ENCODE assay signal across 9 cellular contexts in the genomic region with DNA sequence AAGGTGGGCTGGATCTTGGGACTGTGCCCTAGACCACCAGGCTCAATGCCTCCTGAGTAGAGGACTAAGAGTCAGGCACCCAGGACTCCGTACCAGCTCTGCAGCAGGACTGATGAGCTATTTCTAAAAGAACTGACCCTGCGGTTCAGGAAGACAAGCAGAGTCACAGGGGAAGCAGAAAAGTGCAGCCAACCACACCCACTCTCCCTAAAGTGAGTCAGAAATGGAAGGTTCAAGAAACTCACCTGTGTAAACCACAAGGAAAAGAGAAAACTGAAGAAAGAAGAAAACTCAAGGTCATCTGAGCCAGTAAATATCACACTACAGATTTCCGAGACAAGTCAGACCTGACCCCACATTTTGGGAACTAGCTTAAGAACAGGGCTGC. TPM values are rescaled to one million over a fixed set of nuclear protein-coding genes. Genes with fewer than 3 reads are reported as not detected.
DNase-seq lines count a peak whose midpoint lies in the region; ATAC-seq, FAIRE-seq and TF ChIP-seq lines count a peak whose summit lies in the region.
"Had no signal": no experiment of that assay in that cellular context is flagged by ENCODE, and none has a peak within 500 bp of the region (broad histone marks: within the 10 kb centered on the region; RNA-seq: fewer than 3 reads in every experiment).

No MANE protein-coding gene starts in this region.

- intact Hi-C loops in activated CD4-positive, alpha-beta T cell treated with anti-CD3 and anti-CD28 coated beads for 36 hours (cut with DNase I, micrococcal nuclease), result loop anchor here (5.0 to 10.0 kb wide), 7 partner anchors 117 to 1495 kb away; partner anchors contain the start of genes AGK (in 1 of the 2), FMC1 (in 1 of the 2), KDM7A (in 1 of the 2) and MKRN1 (in 1 of the 2)

- H3K27me3 ChIP-seq in RWPE2 (ENCODE audit: insufficient read depth, poor library complexity, severe bottlenecking), result no peaks in the 10 kb centered on the region
- H3K27me3 ChIP-seq in foreskin keratinocyte, result no peaks in the 10 kb centered on the region

- no peaks in the 10 kb centered on the region for H3K27me3 Mint-ChIP-seq in activated CD4-positive, alpha-beta T cell treated with anti-CD3 and anti-CD28 coated beads for 36 hours
- no peaks in the 10 kb centered on the region for H3K27me3 Mint-ChIP-seq in stimulated activated memory B cell treated with anti-CD40 and anti-IgM and Interleukin-4, amounts not matched to agents 10 μg/mL and 1 μg/mL and 100 μg/mL, for 72 hours

- DNase-seq in activated CD4-positive, alpha-beta T cell treated with anti-CD3 and anti-CD28 coated beads for 36 hours, result peak; percentile 25
- DNase-seq in activated CD4-positive, alpha-beta T cell treated with anti-CD3 and anti-CD28 coated beads, Interleukin-2, amount 50 U/mL, for 4 hours, result no peak
- DNase-seq in RWPE2 (ENCODE audit: low spot score) (no peak), foreskin keratinocyte (peak; percentile 59 to 83), urothelium cell line (ENCODE audit: low spot score) (no peak), A172 (ENCODE audit: low spot score) (no peak)
- DNase-seq: Karpas-422 had no signal

- no peaks in the 10 kb centered on the region for H3K9me3 Mint-ChIP-seq in activated CD4-positive, alpha-beta T cell treated with anti-CD3 and anti-CD28 coated beads for 36 hours (ENCODE audit: low read depth)
- H3K9me3 Mint-ChIP-seq in stimulated activated memory B cell treated with anti-CD40 and anti-IgM and Interleukin-4, amounts not matched to agents 10 μg/mL and 1 μg/mL and 100 μg/mL, for 72 hours, result no peaks in the 10 kb centered on the region

- TF ChIP-seq CTCF in RWPE2 (IDR thresholded peaks at IDR 0.05; ENCODE audit: poor library complexity, severe bottlenecking) (no peak), foreskin keratinocyte (conservative IDR thresholded peaks at IDR 0.05) (no peak)

- H3K4me1 Mint-ChIP-seq in activated CD4-positive, alpha-beta T cell treated with anti-CD3 and anti-CD28 coated beads for 36 hours, result peaks cover 38% of the 10 kb centered on the region
- peaks cover 62% of the 10 kb centered on the region for H3K4me1 Mint-ChIP-seq in stimulated activated memory B cell treated with anti-CD40 and anti-IgM and Interleukin-4, amounts not matched to agents 10 μg/mL and 1 μg/mL and 100 μg/mL, for 72 hours

- H3K27ac Mint-ChIP-seq in activated CD4-positive, alpha-beta T cell treated with anti-CD3 and anti-CD28 coated beads for 36 hours, result peak overlapping the region; percentile 33
- H3K27ac Mint-ChIP-seq in stimulated activated memory B cell treated with anti-CD40 and anti-IgM and Interleukin-4, amounts not matched to agents 10 μg/mL and 1 μg/mL and 100 μg/mL, for 72 hours, result peak overlapping the region; percentile 97

- CTCF ChIA-PET in activated CD4-positive, alpha-beta T cell treated with anti-CD3 and anti-CD28 coated beads for 36 hours (lab: Charles Lee), result interaction anchor here (0.6 to 1.4 kb wide), 2 partner anchors 116 to 266 kb away, joined by 3 to 4 read pairs; no protein-coding TSS in a partner anchor

- H3K4me1 ChIP-seq in RWPE2 (ENCODE audit: insufficient read depth, poor library complexity, severe bottlenecking) (peaks cover 26% of the 10 kb centered on the region), foreskin keratinocyte (peaks cover 22% of the 10 kb centered on the region)

- H3K9me3 ChIP-seq in RWPE2 (ENCODE audit: severe bottlenecking), result no peaks in the 10 kb centered on the region

- no peak for ATAC-seq in activated CD4-positive, alpha-beta T cell treated with anti-CD3 and anti-CD28 coated beads for 36 hours
- ATAC-seq in RWPE2 (ENCODE audit: low read depth), result peak; percentile 33; the same call in 2 of the 3 replicates
- ATAC-seq in foreskin keratinocyte, result peak; percentile 46
- no peak for ATAC-seq in stimulated activated memory B cell treated with anti-CD40 and anti-IgM and Interleukin-4, amounts not matched to agents 10 μg/mL and 1 μg/mL and 100 μg/mL, for 72 hours
- ATAC-seq in GM18861 (IDR thresholded peaks at IDR 0.05; ENCODE audit: unreplicated experiment), result no peak

- H3K4me3 Mint-ChIP-seq in activated CD4-positive, alpha-beta T cell treated with anti-CD3 and anti-CD28 coated beads for 36 hours, result peak overlapping the region; percentile 78
- peak overlapping the region; percentile 19 for H3K4me3 Mint-ChIP-seq in stimulated activated memory B cell treated with anti-CD40 and anti-IgM and Interleukin-4, amounts not matched to agents 10 μg/mL and 1 μg/mL and 100 μg/mL, for 72 hours

- H3K36me3 ChIP-seq in RWPE2 (ENCODE audit: low read depth), result peaks cover 28% of the 10 kb centered on the region

- H3K4me3 ChIP-seq in RWPE2 (ENCODE audit: severe bottlenecking), result no peak overlapping the region

- FAIRE-seq in urothelium cell line (lab: Jason Lieb, UNC), result no peak

- peaks cover 12% of the 10 kb centered on the region for H3K36me3 Mint-ChIP-seq in activated CD4-positive, alpha-beta T cell treated with anti-CD3 and anti-CD28 coated beads for 36 hours (ENCODE audit: low read depth)
- H3K36me3 Mint-ChIP-seq in stimulated activated memory B cell treated with anti-CD40 and anti-IgM and Interleukin-4, amounts not matched to agents 10 μg/mL and 1 μg/mL and 100 μg/mL, for 72 hours, result peaks cover 25% of the 10 kb centered on the region

- peak overlapping the region; percentile 87 for H3K27ac ChIP-seq in RWPE2 (ENCODE audit: poor library complexity, severe bottlenecking)
- peak overlapping the region; percentile 34 for H3K27ac ChIP-seq in foreskin keratinocyte

- POLR2A ChIA-PET in activated CD4-positive, alpha-beta T cell treated with anti-CD3 and anti-CD28 coated beads for 36 hours (lab: Charles Lee), result no interaction called here

RNA-seq across cellular contexts. Expression of gene PARP12, which starts 2.5 kb away (rescaled TPM):
- 10 to 100 TPM; 25.7 to 28.7 TPM for total RNA-seq in activated CD4-positive, alpha-beta T cell treated with anti-CD3 and anti-CD28 coated beads for 36 hours
- total RNA-seq in foreskin keratinocyte, result 61.0 and 67.0 TPM in 2 replicates
- polyA plus RNA-seq in foreskin keratinocyte, result 37.4 and 41.7 TPM in 2 replicates
- 19.6 and 23.1 TPM in 2 replicates for total RNA-seq in A172 (2014; rRNA removed; shearing (Covaris generic))

Comparison
In these comparisons a context has a peak if more than half of its experiments do, and no peak if none do; other contexts are left out.
1. DNase-seq: peak in activated CD4-positive, alpha-beta T cell treated with anti-CD3 and anti-CD28 coated beads for 36 hours (single experiment) and foreskin keratinocyte (2 of 2); none in activated CD4-positive, alpha-beta T cell treated with anti-CD3 and anti-CD28 coated beads, Interleukin-2, amount 50 U/mL, for 4 hours (0 of 2), RWPE2 (single experiment), urothelium cell line (single experiment) and A172 (single experiment).
2. ATAC-seq: peak in RWPE2 (single experiment) and foreskin keratinocyte (single experiment); none in activated CD4-positive, alpha-beta T cell treated with anti-CD3 and anti-CD28 coated beads for 36 hours (single experiment), stimulated activated memory B cell treated with anti-CD40 and anti-IgM and Interleukin-4, amounts not matched to agents 10 μg/mL and 1 μg/mL and 100 μg/mL, for 72 hours (single experiment) and GM18861 (single experiment).